8 cellular contexts compared by ENCODE assay signal in the genomic region with DNA sequence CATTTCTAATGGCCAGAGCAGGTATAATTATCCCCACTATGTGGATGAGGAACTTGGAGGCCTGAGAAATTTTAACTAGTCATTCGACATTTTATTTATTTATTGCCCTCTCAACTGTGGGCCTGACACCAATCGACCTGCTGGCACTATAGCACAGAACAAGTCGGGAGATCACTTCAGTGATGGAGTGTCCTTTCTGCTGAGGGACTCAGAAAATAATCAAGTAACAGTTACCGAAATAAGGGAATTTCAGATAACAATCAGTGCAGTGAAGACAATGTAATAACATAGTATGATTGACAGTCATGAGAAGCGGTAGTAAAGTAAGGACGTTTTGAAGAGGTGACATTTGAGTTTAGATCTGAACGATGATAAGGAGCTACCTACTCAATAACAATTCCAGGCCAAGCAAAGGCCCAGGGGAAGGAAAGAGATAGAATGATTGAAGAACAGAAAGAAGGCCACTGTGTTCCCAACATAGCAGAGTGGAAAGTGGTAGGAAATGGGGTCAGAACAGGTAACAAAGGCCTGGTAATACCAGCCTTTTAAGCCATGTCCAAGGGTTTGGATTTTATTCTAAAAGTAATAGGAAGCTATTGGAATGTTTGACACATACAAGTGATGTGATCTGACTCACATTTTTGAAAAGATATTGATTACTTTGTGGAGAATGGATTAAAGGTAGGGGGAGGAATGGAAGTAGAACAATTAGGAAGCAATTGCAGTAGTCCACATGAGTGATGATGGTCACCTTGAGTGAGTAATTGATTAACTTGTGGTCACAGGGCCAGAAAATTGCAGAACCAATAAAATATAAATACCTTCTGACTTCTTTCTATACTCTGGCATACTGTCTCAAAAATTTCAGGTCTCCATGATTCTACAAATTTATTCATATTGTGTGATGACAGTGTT. TPM values are rescaled to one million over a fixed set of nuclear protein-coding genes. Genes with fewer than 3 reads are reported as not detected.
DNase-seq lines count a peak whose midpoint lies in the region; ATAC-seq and TF ChIP-seq lines count a peak whose summit lies in the region.

No MANE protein-coding gene starts in this region.

- no peak overlapping the region for H3K4me3 Mint-ChIP-seq in endothelial cell (ENCODE audit: unreplicated experiment)

- no peak overlapping the region for H3K27ac Mint-ChIP-seq in endothelial cell (ENCODE audit: unreplicated experiment)

- TF ChIP-seq CTCF in 22Rv1 (IDR thresholded peaks at IDR 0.05) (no peak), HEK293 (tag by site-specific recombination; IDR thresholded peaks at IDR 0.05) (no peak), brain microvascular endothelial cell (IDR thresholded peaks at IDR 0.05; ENCODE audit: low read depth, low read length, missing control alignments) (no peak), endothelial cell (IDR thresholded peaks at IDR 0.05; ENCODE audit: unreplicated experiment) (no peak)

- no peaks in the 10 kb centered on the region for H3K27me3 Mint-ChIP-seq in endothelial cell (ENCODE audit: unreplicated experiment)

- peaks cover 7% of the 10 kb centered on the region for H3K4me1 Mint-ChIP-seq in endothelial cell (ENCODE audit: unreplicated experiment)

- H3K27me3 ChIP-seq in brain microvascular endothelial cell (replicated peaks) (no peaks in the 10 kb centered on the region), mucosa of rectum (ENCODE audit: control insufficient read depth in 2 of 2, insufficient read depth in 2 of 2, low read length in 2 of 2) (no peaks in the 10 kb centered on the region)

- H3K9ac ChIP-seq in mucosa of rectum (ENCODE audit: low read depth in 1 of 2, low read length in 2 of 2) = peak overlapping the region in 1 of 2 donors; percentile 92

- H3K36me3 ChIP-seq in HEK293 (ENCODE audit: control insufficient read depth in 2 of 2, insufficient read depth in 1 of 2, low read length in 2 of 2) = peaks cover 8 to 9% of the 10 kb centered on the region in 2 experiments
- peaks cover 2% of the 10 kb centered on the region for H3K36me3 ChIP-seq in brain microvascular endothelial cell (replicated peaks)
- no peaks in the 10 kb centered on the region for H3K36me3 ChIP-seq in mucosa of rectum (ENCODE audit: control insufficient read depth in 2 of 2, insufficient read depth in 2 of 2, low read length in 2 of 2)

- H3K9me3 ChIP-seq in HEK293 (ENCODE audit: control insufficient read depth, insufficient read depth, low read depth, low read length) (no peaks in the 10 kb centered on the region), mucosa of rectum (ENCODE audit: control insufficient read depth in 2 of 2, low read length in 2 of 2) (no peaks in the 10 kb centered on the region)

- no peaks in the 10 kb centered on the region for H3K36me3 Mint-ChIP-seq in endothelial cell (ENCODE audit: low read depth, unreplicated experiment)

- H3K4me1 ChIP-seq in HEK293 (ENCODE audit: control insufficient read depth, insufficient read depth, low read length) = no peaks in the 10 kb centered on the region; the same call in 1 of the 2 replicates
- H3K4me1 ChIP-seq in mucosa of rectum (ENCODE audit: control insufficient read depth in 2 of 2, insufficient read depth in 2 of 2, low read length in 2 of 2) = peaks cover 8 to 15% of the 10 kb centered on the region in 2 donors

- H3K27ac ChIP-seq in 22Rv1 = peak overlapping the region; percentile 75
- H3K27ac ChIP-seq in HEK293 (ENCODE audit: extremely low read depth, low read depth, low read length) = no peak overlapping the region
- no peak overlapping the region for H3K27ac ChIP-seq in brain microvascular endothelial cell
- no peak overlapping the region for H3K27ac ChIP-seq in mucosa of rectum (ENCODE audit: low read depth in 2 of 2, low read length in 2 of 2)

- H3K4me3 ChIP-seq in HEK293 (ENCODE audit: low read depth, low read length) (peak overlapping the region; percentile 87), brain microvascular endothelial cell (ENCODE audit: low read depth, low read length) (peak overlapping the region; percentile 90), mucosa of rectum (ENCODE audit: low read length in 2 of 2) (peak overlapping the region; percentile 96)

- DNase-seq in brain microvascular endothelial cell (no peak), endothelial cell (ENCODE audit: low spot score) (no peak), hippocampal formation (lab: John Stamatoyannopoulos, UW) (no peak)
- DNase-seq in activated CD8-positive, alpha-beta memory T cell treated with anti-CD3 and anti-CD28 coated beads, Interleukin-2, amount 50 U/mL, for 4 hours = no peak

- CTCF ChIA-PET in HEK293 (lab: Yijun Ruan, JAX) = interaction anchor here (0.7 to 3.2 kb wide), 2 partner anchors 19 to 23 kb away, joined by 3 to 17 read pairs; no protein-coding TSS in a partner anchor

- POLR2A ChIA-PET in HEK293 (lab: Yijun Ruan, JAX) = interaction anchor here (0.6 kb wide), 1 partner anchor 66 kb away, joined by 6 read pairs; no protein-coding TSS in a partner anchor

- ATAC-seq in activated CD4-positive, CD25-positive, alpha-beta regulatory T cell treated with anti-CD3 and anti-CD28 coated beads, Interleukin-2, amount 50 U/mL, for 24 hours = no peak

- in situ Hi-C loops in brain microvascular endothelial cell (cut with HindIII; ENCODE audit: low pct_ligation_motif_present, low sequenced_read_pairs) = no loop called here

- no peaks in the 10 kb centered on the region for H3K9me3 Mint-ChIP-seq in endothelial cell (ENCODE audit: unreplicated experiment)

TF ChIP-seq in HEK293, 187 proteins besides CTCF, POLR2A, EP300 and RAD21:
- peak; percentile 46; the same call in 1 of the 2 replicates for TF ChIP-seq ZNF600 (tag by site-specific recombination; IDR thresholded peaks at IDR 0.05)
- TF ChIP-seq ZNF366 (tag by site-specific recombination; conservative IDR thresholded peaks at IDR 0.05) = 0 out of 2 replicates have a peak, but pooled peaks have one; percentile 17
- no peak for TF ChIP-seq SALL2 (tag by site-specific recombination; IDR thresholded peaks at IDR 0.05; ENCODE audit: borderline replicate concordance)
- TF ChIP-seq PRDM1 (tag by site-specific recombination; IDR thresholded peaks at IDR 0.05) = peak; percentile 44; the same call in 1 of the 2 replicates
- TF ChIP-seq ZNF677 (tag by site-specific recombination; IDR thresholded peaks at IDR 0.05) = no peak
- peak; percentile 76 for TF ChIP-seq ZBTB17 (tag by site-specific recombination; IDR thresholded peaks at IDR 0.05)

RNA-seq across cellular contexts. Expression of a gene that starts 1.4 kb away (rescaled TPM):
- total RNA-seq in endothelial cell (ENCODE audit: unreplicated experiment) = 7.5 TPM

RNA-seq across cellular contexts. Expression of a gene that starts 1.5 kb away (rescaled TPM):
- total RNA-seq in endothelial cell (ENCODE audit: unreplicated experiment) = 38.0 TPM
